12 cellular contexts compared by ENCODE assay signal in genomic region chr17:2635675-2636074, GRCh38.
"Had no signal": no experiment of that assay in that cellular context is flagged by ENCODE, and none has a peak within 500 bp of the region (broad histone marks: within the 10 kb centered on the region; RNA-seq: fewer than 3 reads in every experiment).

No MANE protein-coding gene starts in this region.

- H3K27ac Mint-ChIP-seq: activated CD4-positive, alpha-beta T cell treated with anti-CD3 and anti-CD28 coated beads, Interleukin-2, amount 10 ng/mL, durations not matched to agents 7 days and 5 days; activated naive CD4-positive, alpha-beta T cell treated with anti-CD3 and anti-CD28 coated beads, Interleukin-2, amount 10 ng/mL, durations not matched to agents 7 days and 5 days; neural progenitor cell had no signal

- H3K4me1 ChIP-seq: uterus had no signal

- H3K9ac ChIP-seq: neural progenitor cell had no signal

- H3K4me2 ChIP-seq: neural progenitor cell had no signal

- H3K4me3 ChIP-seq: neural progenitor cell, pancreas, tibial artery, uterus had no signal

- H3K4me3 Mint-ChIP-seq: activated CD4-positive, alpha-beta T cell treated with anti-CD3 and anti-CD28 coated beads, Interleukin-2, amount 10 ng/mL, durations not matched to agents 7 days and 5 days; activated naive CD4-positive, alpha-beta T cell treated with anti-CD3 and anti-CD28 coated beads, Interleukin-2, amount 10 ng/mL, durations not matched to agents 7 days and 5 days; neural progenitor cell had no signal

- H3K27me3 Mint-ChIP-seq: activated CD4-positive, alpha-beta T cell treated with anti-CD3 and anti-CD28 coated beads, Interleukin-2, amount 10 ng/mL, durations not matched to agents 7 days and 5 days; activated naive CD4-positive, alpha-beta T cell treated with anti-CD3 and anti-CD28 coated beads, Interleukin-2, amount 10 ng/mL, durations not matched to agents 7 days and 5 days had no signal

- H3K36me3 ChIP-seq: uterus had no signal

- H3K27ac ChIP-seq: neural progenitor cell, pancreas, tibial artery, uterus had no signal

- H3K27me3 ChIP-seq: neural progenitor cell, pancreas, tibial artery, uterus had no signal

- H2AFZ ChIP-seq: neural progenitor cell had no signal

- H3K9me3 ChIP-seq: pancreas, tibial artery, uterus had no signal

- DNase-seq: activated CD4-positive, alpha-beta T cell treated with anti-CD3 and anti-CD28 coated beads, Interleukin-2, amount 10 ng/mL, durations not matched to agents 7 days and 5 days; activated CD4-positive, CD25-positive, alpha-beta regulatory T cell; activated naive CD4-positive, alpha-beta T cell treated with anti-CD3 and anti-CD28 coated beads, Interleukin-2, amount 10 ng/mL, durations not matched to agents 7 days and 5 days; glutamatergic neuron; pancreas; stimulated activated CD4-positive, alpha-beta T cell treated with anti-CD3 and anti-CD28 coated beads, Interleukin-15, amount 100 ng/mL, for 24 hours; stimulated activated CD4-positive, alpha-beta T cell treated with anti-CD3 and anti-CD28 coated beads, Interleukin-4, amount 100 ng/mL, for 24 hours; stimulated activated naive CD4-positive, alpha-beta T cell; SW 1271; tibial artery; uterus had no signal

- H3K9me3 Mint-ChIP-seq: activated CD4-positive, alpha-beta T cell treated with anti-CD3 and anti-CD28 coated beads, Interleukin-2, amount 10 ng/mL, durations not matched to agents 7 days and 5 days; activated naive CD4-positive, alpha-beta T cell treated with anti-CD3 and anti-CD28 coated beads, Interleukin-2, amount 10 ng/mL, durations not matched to agents 7 days and 5 days; neural progenitor cell had no signal
